12 cellular contexts compared by ENCODE assay signal in the genomic region with DNA sequence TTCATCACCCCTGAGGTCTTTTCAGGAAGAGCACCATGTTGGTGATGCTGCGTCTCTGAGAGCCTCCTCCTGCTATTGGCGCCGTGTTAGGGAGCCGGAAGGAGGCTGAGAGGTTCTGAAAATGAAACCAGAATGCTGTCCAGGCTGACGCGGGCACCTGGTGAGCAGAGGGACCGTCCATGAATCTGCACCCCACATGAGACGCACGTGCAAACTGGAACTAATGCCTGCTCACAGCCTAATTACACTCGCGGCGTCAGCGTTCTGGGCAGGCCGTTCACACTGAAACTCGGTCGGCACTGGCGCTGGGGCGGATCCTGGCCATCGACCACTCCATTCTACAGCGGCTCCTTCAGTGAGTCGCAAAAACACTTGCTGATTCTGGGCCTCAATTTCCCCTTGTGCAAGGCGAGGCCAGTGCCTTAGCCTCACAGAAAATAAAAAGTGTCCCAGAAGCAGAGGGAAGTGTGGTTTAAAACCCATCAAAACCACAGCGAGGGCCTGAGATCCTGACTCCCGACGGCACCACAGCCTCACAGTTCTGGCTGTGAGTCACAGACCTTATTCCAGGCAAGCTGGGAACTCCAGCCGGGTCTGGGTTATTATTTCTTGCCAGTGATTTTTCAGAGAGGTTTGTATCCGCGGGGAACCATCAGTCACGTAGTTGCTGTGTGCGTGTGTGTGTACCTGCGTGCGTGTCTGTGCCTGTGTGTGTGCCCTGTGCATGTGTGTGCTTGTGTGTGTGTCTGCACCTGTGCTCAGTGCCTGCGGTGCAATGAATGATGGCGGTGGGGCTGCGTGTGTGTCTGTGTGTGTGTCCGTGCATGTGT. TPM values are rescaled to one million over a fixed set of nuclear protein-coding genes. Genes with fewer than 3 reads are reported as not detected.
DNase-seq lines count a peak whose midpoint lies in the region; ATAC-seq and TF ChIP-seq lines count a peak whose summit lies in the region.
"Had no signal": no experiment of that assay in that cellular context is flagged by ENCODE, and none has a peak within 500 bp of the region (broad histone marks: within the 10 kb centered on the region; RNA-seq: fewer than 3 reads in every experiment).

No MANE protein-coding gene starts in this region.

- H3K27me3 ChIP-seq in Peyer's patch, result no peaks in the 10 kb centered on the region
- H3K27me3 ChIP-seq: uterus had no signal

- in situ Hi-C loops in G401 (cut with HindIII; ENCODE audit: low sequenced_read_pairs), result no loop called here

- no peak for TF ChIP-seq CTCF in Peyer's patch (IDR thresholded peaks at IDR 0.05)

- peaks cover 0 to 5% (median 0%) of the 10 kb centered on the region in 4 donors for H3K4me1 ChIP-seq in Peyer's patch
- H3K4me1 ChIP-seq: uterus had no signal

- H3K9me3 ChIP-seq in Peyer's patch, result no peaks in the 10 kb centered on the region
- H3K9me3 ChIP-seq: uterus had no signal

- no peak for TF ChIP-seq POLR2A in Peyer's patch (IDR thresholded peaks at IDR 0.05)

- ATAC-seq in left lobe of liver, result no peak
- ATAC-seq: activated T-cell treated with anti-CD3 and anti-CD28 coated beads, Interleukin-2, amount 50 U/mL, for 4 hours had no signal

- H3K27ac ChIP-seq in Peyer's patch, result peak overlapping the region in 1 of 4 donors; percentile 10
- H3K27ac ChIP-seq: uterus had no signal

- no peak overlapping the region for H3K4me3 ChIP-seq in Peyer's patch
- H3K4me3 ChIP-seq: uterus had no signal

- no peaks in the 10 kb centered on the region for H3K36me3 ChIP-seq in Peyer's patch
- H3K36me3 ChIP-seq: uterus had no signal

- peak; percentile 60 for DNase-seq in activated effector memory CD4-positive, alpha-beta T cell treated with anti-CD3 and anti-CD28 coated beads, Interleukin-2, amount 50 U/mL, for 16 hours
- DNase-seq in activated effector memory CD4-positive, alpha-beta T cell treated with Interleukin-2 at 50 U/mL for 16 hours, result no peak
- DNase-seq in Peyer's patch (peak in 2 of 3 donors; percentile 26 to 44), left lobe of liver (ENCODE audit: low spot score) (peak; percentile 29), ureter (ENCODE audit: low spot score) (peak; percentile 34), G401 (ENCODE audit: low spot score) (no peak), NCI-H1105 (lab: John Stamatoyannopoulos, UW) (no peak)
- no peak for DNase-seq in stimulated activated CD4-positive, alpha-beta T cell treated with anti-CD3 and anti-CD28 coated beads, Interleukin-4, amount 100 ng/mL, for 24 hours
- DNase-seq: activated T-cell treated with anti-CD3 and anti-CD28 coated beads, Interleukin-2, amount 50 U/mL, for 4 hours; effector memory CD4-positive, alpha-beta T cell; GDM1 had no signal

RNA-seq across cellular contexts. Expression of a gene that starts 49.1 kb away (rescaled TPM):
- total RNA-seq in Peyer's patch (10 to 100 TPM; 20.7 to 36.2 (median 25.8) TPM), left lobe of liver (10.1 TPM), ureter (23.8 TPM)
- total RNA-seq in G401 (2014; rRNA removed; shearing (Covaris generic)), result 37.1 and 39.7 TPM in 2 replicates

Comparison
In these comparisons a context has a peak if more than half of its experiments do, and no peak if none do; other contexts are left out.
1. DNase-seq: peak in activated effector memory CD4-positive, alpha-beta T cell treated with anti-CD3 and anti-CD28 coated beads, Interleukin-2, amount 50 U/mL, for 16 hours (single experiment), Peyer's patch (2 of 3), left lobe of liver (single experiment) and ureter (single experiment); none in activated effector memory CD4-positive, alpha-beta T cell treated with Interleukin-2 at 50 U/mL for 16 hours (single experiment), G401 (single experiment), NCI-H1105 (single experiment) and stimulated activated CD4-positive, alpha-beta T cell treated with anti-CD3 and anti-CD28 coated beads, Interleukin-4, amount 100 ng/mL, for 24 hours (single experiment).